In genomic region chr2:9630001-9630749, GRCh38 we compare ENCODE assay signal across 8 cellular contexts. TPM values are rescaled to one million over a fixed set of nuclear protein-coding genes. Genes with fewer than 3 reads are reported as not detected.
DNase-seq lines count a peak whose midpoint lies in the region; ATAC-seq lines count a peak whose summit lies in the region.

No MANE protein-coding gene starts in this region.

- peak overlapping the region; percentile 93 for H3K4me3 ChIP-seq in CD4-positive, CD25-positive, alpha-beta regulatory T cell (ENCODE audit: low read depth, low read length)
- H3K4me3 ChIP-seq in NT2/D1 (ENCODE audit: insufficient read length, low read depth) (peak overlapping the region; percentile 91), mucosa of rectum (ENCODE audit: low read length in 2 of 2) (peak overlapping the region; percentile 92 to 94)

- H3K4me3 Mint-ChIP-seq in CD4-positive, CD25-positive, alpha-beta regulatory T cell, result peak overlapping the region; percentile 95 to 98 (median 97)

- no peaks in the 10 kb centered on the region for H3K9me3 Mint-ChIP-seq in CD4-positive, CD25-positive, alpha-beta regulatory T cell

- H3K9me3 ChIP-seq in CD4-positive, CD25-positive, alpha-beta regulatory T cell (ENCODE audit: control insufficient read depth in 2 of 2, low read length in 2 of 2), result no peaks in the 10 kb centered on the region
- H3K9me3 ChIP-seq in NT2/D1 (ENCODE audit: insufficient read depth, low read length) (no peaks in the 10 kb centered on the region), mucosa of rectum (ENCODE audit: control insufficient read depth in 2 of 2, low read length in 2 of 2) (no peaks in the 10 kb centered on the region)

- peak overlapping the region; percentile 54 to 97 (median 95) for H3K27ac Mint-ChIP-seq in CD4-positive, CD25-positive, alpha-beta regulatory T cell

- H3K27ac ChIP-seq in CD4-positive, CD25-positive, alpha-beta regulatory T cell (ENCODE audit: insufficient read depth, low read length, poor library complexity, severe bottlenecking), result peak overlapping the region; percentile 91
- H3K27ac ChIP-seq in mucosa of rectum (ENCODE audit: low read depth in 2 of 2, low read length in 2 of 2), result peak overlapping the region; percentile 93 to 95

- H3K9ac ChIP-seq in NT2/D1 (ENCODE audit: insufficient read length, low read depth) (peak overlapping the region; percentile 97), mucosa of rectum (ENCODE audit: low read depth in 1 of 2, low read length in 2 of 2) (peak overlapping the region; percentile 93 to 98)

- H3K4me1 ChIP-seq in CD4-positive, CD25-positive, alpha-beta regulatory T cell (ENCODE audit: control insufficient read depth, insufficient read depth, low read length, poor library complexity, severe bottlenecking), result peaks cover 48% of the 10 kb centered on the region
- H3K4me1 ChIP-seq in NT2/D1 (ENCODE audit: insufficient read depth, insufficient read length), result no peaks in the 10 kb centered on the region
- H3K4me1 ChIP-seq in mucosa of rectum (ENCODE audit: control insufficient read depth in 2 of 2, insufficient read depth in 2 of 2, low read length in 2 of 2), result peaks cover 11% of the 10 kb centered on the region in 2 donors

- no peaks in the 10 kb centered on the region for H3K27me3 Mint-ChIP-seq in CD4-positive, CD25-positive, alpha-beta regulatory T cell

- H3K36me3 Mint-ChIP-seq in CD4-positive, CD25-positive, alpha-beta regulatory T cell, result peaks cover 25% of the 10 kb centered on the region

- no peaks in the 10 kb centered on the region for H3K27me3 ChIP-seq in CD4-positive, CD25-positive, alpha-beta regulatory T cell (ENCODE audit: control insufficient read depth, insufficient read depth, low read length)
- H3K27me3 ChIP-seq in NT2/D1 (ENCODE audit: insufficient read depth, insufficient read length), result no peaks in the 10 kb centered on the region
- H3K27me3 ChIP-seq in mucosa of rectum (ENCODE audit: control insufficient read depth in 2 of 2, insufficient read depth in 2 of 2, low read length in 2 of 2), result no peaks in the 10 kb centered on the region

- peak; percentile 66 to 85 (median 70) for DNase-seq in CD4-positive, CD25-positive, alpha-beta regulatory T cell
- DNase-seq in HK-2 (ENCODE audit: unreplicated experiment) (peak; percentile 75), NT2/D1 (ENCODE audit: low read depth, low spot score) (peak; percentile 79), activated T-cell treated with anti-CD3 and anti-CD28 coated beads for 1 hour (ENCODE audit: low read depth) (peak; percentile 57), epidermal melanocyte (ENCODE audit: insufficient read length, low spot score) (peak; percentile 34)
- peak; percentile 40 to 62 for DNase-seq in stimulated activated CD8-positive, alpha-beta memory T cell treated with anti-CD3 and anti-CD28 coated beads, Interleukin-4, amount 100 ng/mL, for 4 hours (ENCODE audit: low read depth in 2 of 2, low spot score in 1 of 2)

- ATAC-seq in CD4-positive, CD25-positive, alpha-beta regulatory T cell (ENCODE audit: low read depth in 2 of 2), result peak; percentile 38 to 39
- peak; percentile 40 for ATAC-seq in GM19467 (IDR thresholded peaks at IDR 0.05; ENCODE audit: unreplicated experiment)

- peaks cover 29 to 63% (median 47%) of the 10 kb centered on the region in 4 donors for H3K4me1 Mint-ChIP-seq in CD4-positive, CD25-positive, alpha-beta regulatory T cell

- H3K36me3 ChIP-seq in CD4-positive, CD25-positive, alpha-beta regulatory T cell (ENCODE audit: control insufficient read depth, insufficient read depth, low read length), result peaks cover 11% of the 10 kb centered on the region
- peaks cover 45% of the 10 kb centered on the region for H3K36me3 ChIP-seq in NT2/D1 (ENCODE audit: insufficient read depth, insufficient read length, low read length)
- peaks cover 3 to 4% of the 10 kb centered on the region in 2 donors for H3K36me3 ChIP-seq in mucosa of rectum (ENCODE audit: control insufficient read depth in 2 of 2, insufficient read depth in 2 of 2, low read length in 2 of 2)

RNA-seq across cellular contexts. Expression of gene YWHAQ, which starts 0.6 kb away (rescaled TPM):
- 160 TPM for total RNA-seq in CD4-positive, CD25-positive, alpha-beta regulatory T cell
- polyA plus RNA-seq in CD4-positive, CD25-positive, alpha-beta regulatory T cell, result 100 to 1,000 TPM; 238 to 359 (median 283) TPM

Comparison
In these comparisons a context has a peak if more than half of its experiments do, and no peak if none do; other contexts are left out.
1. Peak in every context shown above with its lines: DNase-seq, ATAC-seq, H3K4me3 ChIP-seq and H3K27ac ChIP-seq.